34 cellular contexts compared by ENCODE assay signal in genomic region chr10:89710748-89711147, GRCh38. TPM values are rescaled to one million over a fixed set of nuclear protein-coding genes. Genes with fewer than 3 reads are reported as not detected.
A peak's percentile ranks its signal among the peaks of the same experiment; 100 is the strongest.
DNase-seq lines count a peak whose midpoint lies in the region; ATAC-seq, FAIRE-seq and TF ChIP-seq lines count a peak whose summit lies in the region.
"Had no signal": no experiment of that assay in that cellular context is flagged by ENCODE, and none has a peak within 500 bp of the region (broad histone marks: within the 10 kb centered on the region; RNA-seq: fewer than 3 reads in every experiment).

No MANE protein-coding gene starts in this region.

- 91% methylated on average over 3 of the region's 3 CpGs for WGBS in SK-N-SH (ENCODE audit: low lambda C conversion rate)

- H3K4me1 Mint-ChIP-seq in osteocyte (ENCODE audit: unreplicated experiment), result peaks cover 41% of the 10 kb centered on the region

- CTCF ChIA-PET in SK-N-SH (lab: Yijun Ruan, JAX) (no interaction called here), A673 (lab: Charles Lee) (no interaction called here)

- no peaks in the 10 kb centered on the region for H3K27me3 Mint-ChIP-seq in osteocyte (ENCODE audit: unreplicated experiment)
- H3K27me3 Mint-ChIP-seq: activated naive CD8-positive, alpha-beta T cell; CD4-positive, alpha-beta T cell; naive thymus-derived CD8-positive, alpha-beta T cell; T-helper 17 cell had no signal

- peak overlapping the region; percentile 77 for H3K27ac Mint-ChIP-seq in osteocyte (ENCODE audit: unreplicated experiment)
- H3K27ac Mint-ChIP-seq: activated naive CD8-positive, alpha-beta T cell; CD4-positive, alpha-beta T cell; naive thymus-derived CD8-positive, alpha-beta T cell; T-helper 17 cell had no signal

- H3K36me3 ChIP-seq in SK-N-SH (replicated peaks in 1 of 2; ENCODE audit: control insufficient read depth in 1 of 2, insufficient read depth in 2 of 2, low read length in 1 of 2) (peaks cover 2 to 32% of the 10 kb centered on the region in 2 experiments), Loucy (ENCODE audit: insufficient read depth, low read length) (peaks cover 46% of the 10 kb centered on the region), A673 (ENCODE audit: insufficient read depth, low read length, poor library complexity, severe bottlenecking) (peaks cover 41% of the 10 kb centered on the region)
- H3K36me3 ChIP-seq: colonic mucosa, lower lobe of right lung, tibial nerve had no signal

- H3F3A ChIP-seq in SK-N-SH (replicated peaks; ENCODE audit: insufficient read depth), result peaks cover 10% of the 10 kb centered on the region
- H3F3A ChIP-seq in Loucy (ENCODE audit: low read depth), result no peaks in the 10 kb centered on the region

- no TSS peak for BruUV-seq in A673 (replicated peaks; lab: Mats Ljungman, UMichigan)

- no peak overlapping the region for H3K4me3 ChIP-seq in SK-N-SH (ENCODE audit: low read depth in 2 of 2, low read length in 1 of 2)
- peak overlapping the region; percentile 17 for H3K4me3 ChIP-seq in Loucy (ENCODE audit: low read length, poor library complexity, severe bottlenecking)
- H3K4me3 ChIP-seq in A673 (ENCODE audit: low read depth, low read length, poor library complexity, severe bottlenecking), result no peak overlapping the region
- H3K4me3 ChIP-seq: colonic mucosa, heart right ventricle, lower lobe of right lung, SK-N-MC, tibial nerve had no signal

- peak overlapping the region; percentile 54 for H2AFZ ChIP-seq in SK-N-SH (ENCODE audit: low read depth)
- no peak overlapping the region for H2AFZ ChIP-seq in Loucy (ENCODE audit: low read length)

- DNase-seq in SK-N-SH, result no peak
- no peak for DNase-seq in osteocyte (ENCODE audit: extremely low spot score, unreplicated experiment)
- DNase-seq in medulla oblongata (ENCODE audit: extremely low spot score), result no peak
- DNase-seq in A673 (ENCODE audit: low spot score), result no peak
- DNase-seq: activated CD4-positive, alpha-beta T cell treated with anti-CD3 and anti-CD28 coated beads for 4 hours; activated effector memory CD4-positive, alpha-beta T cell treated with anti-CD3 and anti-CD28 coated beads, Interleukin-2, amount 50 U/mL, for 16 hours; anterior cingulate cortex; CD4-positive, alpha-beta T cell; colonic mucosa; effector CD8-positive, alpha-beta T cell; foreskin keratinocyte; heart right ventricle; kidney glomerular epithelial cell; lower lobe of right lung; naive thymus-derived CD8-positive, alpha-beta T cell; NCI-H1417; NCI-H2029; NCI-H510A treated with DMSO at 0.1 percent for 48 hours; nucleus accumbens; stimulated activated CD4-positive, alpha-beta T cell treated with anti-CD3 and anti-CD28 coated beads, Interleukin-15, amount 100 ng/mL, for 24 hours; stimulated activated CD4-positive, alpha-beta T cell treated with anti-CD3 and anti-CD28 coated beads, Interleukin-4, amount 100 ng/mL, for 4 hours; T-helper 17 cell had no signal

- FAIRE-seq in colon (lab: Jason Lieb, UNC), result peak; percentile 5
- FAIRE-seq: GM19239, H1 had no signal

- H3K4me1 ChIP-seq in SK-N-SH (ENCODE audit: control insufficient read depth in 1 of 2, insufficient read depth in 2 of 2, low read depth in 1 of 2, low read length in 1 of 2) (peaks cover 0 to 21% of the 10 kb centered on the region in 2 experiments; a peak in 2 of 4 replicates), Loucy (ENCODE audit: insufficient read depth, low read length, poor library complexity, severe bottlenecking) (peaks cover 50% of the 10 kb centered on the region), A673 (ENCODE audit: insufficient read depth, low read length, poor library complexity, severe bottlenecking) (peaks cover 13% of the 10 kb centered on the region)
- H3K4me1 ChIP-seq: colonic mucosa, foreskin keratinocyte, heart right ventricle, lower lobe of right lung, tibial nerve had no signal

- no peak overlapping the region for H3K27ac ChIP-seq in SK-N-SH (ENCODE audit: low read depth in 2 of 2, low read length in 1 of 2)
- H3K27ac ChIP-seq in A673 (ENCODE audit: low read depth, low read length, poor library complexity, severe bottlenecking), result no peak overlapping the region
- H3K27ac ChIP-seq: 22Rv1, colonic mucosa, foreskin keratinocyte, heart right ventricle, HL-60, KMS-11, lower lobe of right lung, SK-N-MC, tibial nerve had no signal

- H3K9me3 ChIP-seq in SK-N-SH (no peaks in the 10 kb centered on the region), Loucy (ENCODE audit: insufficient read depth, low read depth, low read length) (no peaks in the 10 kb centered on the region), A673 (ENCODE audit: low read depth, low read length, poor library complexity, severe bottlenecking) (no peaks in the 10 kb centered on the region)
- H3K9me3 ChIP-seq: colonic mucosa, heart right ventricle, lower lobe of right lung, tibial nerve had no signal

- no peaks in the 10 kb centered on the region for H3K36me3 Mint-ChIP-seq in osteocyte (ENCODE audit: unreplicated experiment)

- no peak for TF ChIP-seq EP300 in SK-N-SH (IDR thresholded peaks at IDR 0.05; ENCODE audit: borderline replicate concordance in 1 of 2, low read depth in 1 of 2, low read length in 1 of 2)

- POLR2A ChIA-PET in SK-N-SH (lab: Yijun Ruan, JAX), result no interaction called here
- POLR2A ChIA-PET in A673 (lab: Charles Lee; ENCODE audit: low non-redundant PET), result no interaction called here

- H3K4me3 Mint-ChIP-seq in osteocyte (ENCODE audit: unreplicated experiment), result no peak overlapping the region
- H3K4me3 Mint-ChIP-seq: activated naive CD8-positive, alpha-beta T cell; CD4-positive, alpha-beta T cell; naive thymus-derived CD8-positive, alpha-beta T cell; T-helper 17 cell had no signal

- no peak overlapping the region for H3K4me2 ChIP-seq in SK-N-SH
- H3K4me2 ChIP-seq in Loucy (ENCODE audit: low read depth, low read length, poor library complexity, severe bottlenecking), result peak overlapping the region; percentile 56
- H3K4me2 ChIP-seq: KMS-11 had no signal

- intact Hi-C loops in A673 (cut with micrococcal nuclease; ENCODE audit: unreplicated experiment), result no loop called here

- TF ChIP-seq CTCF in SK-N-SH (IDR thresholded peaks at IDR 0.05) (no peak), Loucy (conservative IDR thresholded peaks at IDR 0.05; ENCODE audit: low read length) (no peak), osteocyte (IDR thresholded peaks at IDR 0.05) (no peak), A673 (conservative IDR thresholded peaks at IDR 0.05; ENCODE audit: low read depth, low read length) (no peak)

- H3K9me2 ChIP-seq in SK-N-SH (no peaks in the 10 kb centered on the region), Loucy (replicated peaks; ENCODE audit: low read depth, low read length) (no peaks in the 10 kb centered on the region)

- H4K20me1 ChIP-seq in SK-N-SH (ENCODE audit: insufficient read depth) (0 out of 2 replicates have a peak, but pooled peaks cover 4% of the 10 kb centered on the region), Loucy (ENCODE audit: insufficient read depth, low read length, poor library complexity, severe bottlenecking) (peaks cover 26% of the 10 kb centered on the region)

- no peak for TF ChIP-seq RAD21 in SK-N-SH (IDR thresholded peaks at IDR 0.05; ENCODE audit: low read length)

- H3K27me3 ChIP-seq in SK-N-SH (ENCODE audit: insufficient read depth) (no peaks in the 10 kb centered on the region), Loucy (ENCODE audit: insufficient read depth, low read length, poor library complexity, severe bottlenecking) (no peaks in the 10 kb centered on the region), A673 (replicated peaks; ENCODE audit: insufficient read depth, low read depth, low read length, poor library complexity) (no peaks in the 10 kb centered on the region)
- H3K27me3 ChIP-seq: colonic mucosa, foreskin keratinocyte, heart right ventricle, tibial nerve had no signal

- H3K79me2 ChIP-seq in SK-N-SH (ENCODE audit: insufficient read depth), result peaks cover 76% of the 10 kb centered on the region
- peaks cover 69% of the 10 kb centered on the region for H3K79me2 ChIP-seq in Loucy (ENCODE audit: insufficient read depth, low read length)

- H3K9ac ChIP-seq in SK-N-SH (no peak overlapping the region), Loucy (ENCODE audit: low read depth, low read length, poor library complexity, severe bottlenecking) (no peak overlapping the region)
- H3K9ac ChIP-seq: KMS-11 had no signal

- no peaks in the 10 kb centered on the region for H3K9me3 Mint-ChIP-seq in osteocyte (ENCODE audit: unreplicated experiment)
- H3K9me3 Mint-ChIP-seq: CD4-positive, alpha-beta T cell; naive thymus-derived CD8-positive, alpha-beta T cell had no signal

- no peak for ATAC-seq in SK-N-SH treated with all-trans-retinoic acid at 6 μM for 48 hours
- ATAC-seq in HG03025 (IDR thresholded peaks at IDR 0.05; ENCODE audit: low FRiP score, unreplicated experiment), result no peak
- ATAC-seq: foreskin keratinocyte; heart right ventricle; lower lobe of right lung; naive thymus-derived CD8-positive, alpha-beta T cell; T-helper 17 cell had no signal

TF ChIP-seq in SK-N-SH, 30 proteins besides CTCF, POLR2A, EP300 and RAD21 (continues in another document):
- TF ChIP-seq USF1 (IDR thresholded peaks at IDR 0.05; ENCODE audit: borderline replicate concordance, low read depth), result no peak
- TF ChIP-seq FOXM1 (IDR thresholded peaks at IDR 0.05; ENCODE audit: low read depth), result no peak
- TF ChIP-seq GATA2 (CRISPR knock-in tag; IDR thresholded peaks at IDR 0.05), result no peak

TF ChIP-seq in SK-N-SH treated with all-trans-retinoic acid at 6 μM for 48 hours, 23 proteins besides CTCF, POLR2A, EP300 and RAD21:
- no peak for TF ChIP-seq RARB (CRISPR knock-in tag; IDR thresholded peaks at IDR 0.05)
- TF ChIP-seq POU6F1 (CRISPR knock-in tag; IDR thresholded peaks at IDR 0.05; ENCODE audit: borderline replicate concordance, low read depth), result no peak
- TF ChIP-seq SNAI2 (CRISPR knock-in tag; IDR thresholded peaks at IDR 0.05), result no peak
- TF ChIP-seq CSDC2 (CRISPR knock-in tag; IDR thresholded peaks at IDR 0.05), result no peak
- TF ChIP-seq ZNF8 (CRISPR knock-in tag; IDR thresholded peaks at IDR 0.05), result no peak

RNA-seq across cellular contexts. Expression of gene KIF20B, which starts 9.4 kb away (rescaled TPM):
- polyA plus RNA-seq in SK-N-SH (2012; rRNA removed), result 1.5 and 2.0 TPM in 2 replicates
- 2.3 and 3.5 TPM in 2 replicates for polyA plus RNA-seq in SK-N-SH (2012; cell fraction: cytosol; rRNA removed)
- polyA plus RNA-seq in SK-N-SH (2012; cell fraction: nucleus; rRNA removed), result 0.52 and 2.1 TPM in 2 replicates
- total RNA-seq in osteocyte (9.8 and 9.9 TPM in 2 replicates), A673 (2021) (74.3 and 78.9 TPM in 2 replicates)
